In genomic region chr1:11691928-11692711, GRCh38 we compare ENCODE assay signal across 1 cellular context.
TF ChIP-seq lines count a peak whose summit lies in the region.

No MANE protein-coding gene starts in this region.

TF ChIP-seq in HepG2, 621 proteins besides CTCF, POLR2A, EP300 and RAD21:
- TF ChIP-seq ZNF800 (CRISPR knock-in tag; IDR thresholded peaks at IDR 0.05) (peak; percentile 61; the same call in 1 of the 2 replicates), ZNF598 (CRISPR knock-in tag; IDR thresholded peaks at IDR 0.05; ENCODE audit: borderline replicate concordance) (no peak)
